Comparison of ENCODE assay signal across 15 cellular contexts in the genomic region with DNA sequence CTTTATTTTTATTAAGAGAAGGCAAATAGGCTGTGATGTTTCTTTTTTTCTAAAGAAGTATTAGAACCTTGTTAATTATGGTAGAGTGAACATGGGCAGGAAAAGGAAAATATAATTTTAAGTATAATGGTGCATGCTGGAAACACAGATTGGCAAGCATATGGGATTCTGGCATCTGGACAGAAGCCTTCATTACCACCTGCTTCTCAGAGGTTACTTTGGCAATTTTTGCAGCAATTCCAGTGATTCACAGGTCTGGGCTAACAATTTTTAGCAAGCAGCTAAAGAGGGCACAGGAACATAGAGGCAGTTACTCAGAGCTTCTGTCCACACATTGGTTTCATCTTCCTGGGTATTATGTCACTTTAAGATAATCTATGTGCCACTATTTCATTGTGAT.
"Had no signal": no experiment of that assay in that cellular context is flagged by ENCODE, and none has a peak within 500 bp of the region (broad histone marks: within the 10 kb centered on the region; RNA-seq: fewer than 3 reads in every experiment).

No MANE protein-coding gene starts in this region.

- ATAC-seq: activated CD4-positive, CD25-positive, alpha-beta regulatory T cell treated with anti-CD3 and anti-CD28 coated beads, Interleukin-2, amount 50 U/mL, for 24 hours; activated CD8-positive, alpha-beta T cell treated with anti-CD3 and anti-CD28 coated beads, Interleukin-2, amount 10 ng/mL, durations not matched to agents 7 days and 5 days; activated naive CD8-positive, alpha-beta T cell treated with anti-CD3 and anti-CD28 coated beads, Interleukin-2, amount 50 U/mL, for 24 hours; lower lobe of right lung had no signal

- DNase-seq: activated CD4-positive, alpha-beta T cell treated with anti-CD3 and anti-CD28 coated beads, Interleukin-2, amount 10 ng/mL, durations not matched to agents 7 days and 5 days; activated CD8-positive, alpha-beta T cell treated with anti-CD3 and anti-CD28 coated beads, Interleukin-2, amount 10 ng/mL, durations not matched to agents 7 days and 5 days; activated effector memory CD4-positive, alpha-beta T cell treated with Interleukin-2 at 50 U/mL for 16 hours; activated naive CD4-positive, alpha-beta T cell treated with anti-CD3 and anti-CD28 coated beads, Interleukin-2, amount 10 ng/mL, durations not matched to agents 7 days and 5 days; activated naive CD8-positive, alpha-beta T cell treated with anti-CD3 and anti-CD28 coated beads, Interleukin-2, amount 50 U/mL, for 24 hours; activated T-cell treated with anti-CD3 and anti-CD28 coated beads, Interleukin-2, amount 50 U/mL, for 48 hours; hypothalamus; lower lobe of right lung; nephron progenitor cell; nucleus accumbens; stimulated activated CD4-positive, alpha-beta T cell treated with anti-CD3 and anti-CD28 coated beads, Interleukin-12 subunit alpha, Interleukin-12 subunit beta, amount 100 ng/mL, for 4 hours; stimulated activated CD4-positive, alpha-beta T cell treated with anti-CD3 and anti-CD28 coated beads, Interleukin-1b, Interleukin-23, amount 100 ng/mL, for 48 hours; stimulated activated CD8-positive, alpha-beta memory T cell treated with anti-CD3 and anti-CD28 coated beads, Interleukin-4, amount 100 ng/mL, for 48 hours; stimulated activated naive CD4-positive, alpha-beta T cell had no signal
